In genomic region chr5:178249191-178249989, GRCh38 we compare ENCODE assay signal across 9 cellular contexts. TPM values are rescaled to one million over a fixed set of nuclear protein-coding genes. Genes with fewer than 3 reads are reported as not detected.
DNase-seq lines count a peak whose midpoint lies in the region; ATAC-seq and TF ChIP-seq lines count a peak whose summit lies in the region.
"Had no signal": no experiment of that assay in that cellular context is flagged by ENCODE, and none has a peak within 500 bp of the region (broad histone marks: within the 10 kb centered on the region; RNA-seq: fewer than 3 reads in every experiment).

No MANE protein-coding gene starts in this region.

- DNase-seq in AG09319 (ENCODE audit: extremely low read depth, low read depth): peak; percentile 19
- DNase-seq in HCT116 (ENCODE audit: low read depth, low spot score): no peak
- DNase-seq in activated T-cell treated with anti-CD3 and anti-CD28 coated beads, Interleukin-2, amount 50 U/mL, for 72 hours: peak; percentile 47 to 61
- DNase-seq in right cardiac atrium: no peak
- DNase-seq in putamen (ENCODE audit: low spot score): no peak
- no peak for DNase-seq in NCI-H82 treated with DMSO at 0.1 percent for 48 hours (lab: John Stamatoyannopoulos, UW; ENCODE audit: unreplicated experiment)

- no peak for TF ChIP-seq RAD21 in HCT116 (IDR thresholded peaks at IDR 0.05; ENCODE audit: low read depth)

- peak; percentile 13; the same call in 1 of the 2 replicates for ATAC-seq in HCT116
- peak; percentile 76 to 84 for ATAC-seq in activated T-cell treated with anti-CD3 and anti-CD28 coated beads, Interleukin-2, amount 50 U/mL, for 72 hours (replicated peaks in 1 of 2)
- ATAC-seq in right cardiac atrium: peak; percentile 28 to 61
- ATAC-seq in GM18870 (IDR thresholded peaks at IDR 0.05; ENCODE audit: unreplicated experiment): no peak
- ATAC-seq in GM21381 (IDR thresholded peaks at IDR 0.05; ENCODE audit: unreplicated experiment): no peak

- TF ChIP-seq POLR2A in HCT116 (IDR thresholded peaks at IDR 0.05; ENCODE audit: borderline replicate concordance, extremely low read depth, insufficient read depth, insufficient read length): no peak

- H3K27me3 ChIP-seq in HCT116 (ENCODE audit: insufficient read depth, low read length): no peaks in the 10 kb centered on the region
- no peaks in the 10 kb centered on the region for H3K27me3 ChIP-seq in right cardiac atrium (ENCODE audit: control insufficient read depth, insufficient read depth)
- H3K27me3 ChIP-seq: hepatocyte had no signal

- H3K9me2 ChIP-seq in HCT116 (ENCODE audit: insufficient read depth): no peaks in the 10 kb centered on the region

- H3K27ac ChIP-seq in HCT116 (ENCODE audit: low read depth, low read length): no peak overlapping the region
- H3K27ac ChIP-seq in right cardiac atrium (ENCODE audit: low read length): no peak overlapping the region
- H3K27ac ChIP-seq: hepatocyte had no signal

- H3K4me1 Mint-ChIP-seq in activated T-cell treated with anti-CD3 and anti-CD28 coated beads, Interleukin-2, amount 50 U/mL, for 72 hours (ENCODE audit: low read depth): peaks cover 18% of the 10 kb centered on the region

- H3K79me2 ChIP-seq in HCT116 (ENCODE audit: insufficient read depth, low read length): no peaks in the 10 kb centered on the region
- H3K79me2 ChIP-seq: hepatocyte had no signal

- peak overlapping the region; percentile 36 for H3K27ac Mint-ChIP-seq in activated T-cell treated with anti-CD3 and anti-CD28 coated beads, Interleukin-2, amount 50 U/mL, for 72 hours

- no peaks in the 10 kb centered on the region for H3K4me1 ChIP-seq in HCT116 (ENCODE audit: control insufficient read depth in 1 of 2, insufficient read depth in 2 of 2, low read length in 2 of 2)
- H3K4me1 ChIP-seq in right cardiac atrium (ENCODE audit: control insufficient read depth, insufficient read depth, low read length): no peaks in the 10 kb centered on the region

- H3K36me3 Mint-ChIP-seq in activated T-cell treated with anti-CD3 and anti-CD28 coated beads, Interleukin-2, amount 50 U/mL, for 72 hours (ENCODE audit: insufficient read depth in 2 of 2): no peaks in the 10 kb centered on the region

- no TSS peak for BruUV-seq in HCT116 (replicated peaks; lab: Mats Ljungman, UMichigan)

- no peaks in the 10 kb centered on the region for H4K20me1 ChIP-seq in HCT116 (ENCODE audit: insufficient read depth)

- peak overlapping the region; percentile 16 to 51 for H3K4me3 Mint-ChIP-seq in activated T-cell treated with anti-CD3 and anti-CD28 coated beads, Interleukin-2, amount 50 U/mL, for 72 hours

- H2AFZ ChIP-seq in HCT116 (ENCODE audit: low read depth, low read length, poor library complexity, severe bottlenecking): no peak overlapping the region
- H2AFZ ChIP-seq: hepatocyte had no signal

- POLR2A ChIA-PET in HCT116 (lab: Charles Lee): no interaction called here

- no peaks in the 10 kb centered on the region for H3K9me3 Mint-ChIP-seq in activated T-cell treated with anti-CD3 and anti-CD28 coated beads, Interleukin-2, amount 50 U/mL, for 72 hours

- TF ChIP-seq CTCF in AG09319 (IDR thresholded peaks at IDR 0.05; ENCODE audit: low read depth, low read length) (no peak), HCT116 (IDR thresholded peaks at IDR 0.05 in 2 of 3, conservative IDR thresholded peaks at IDR 0.05 in 1 of 3; ENCODE audit: borderline replicate concordance in 1 of 3, insufficient read depth in 1 of 3, low read depth in 2 of 3, low read length in 2 of 3) (no peak)

- no peaks in the 10 kb centered on the region for H3K9me3 ChIP-seq in HCT116 (ENCODE audit: control insufficient read depth in 1 of 2, insufficient read depth in 1 of 2, low read depth in 1 of 2, low read length in 2 of 2)
- no peaks in the 10 kb centered on the region for H3K9me3 ChIP-seq in right cardiac atrium (ENCODE audit: control insufficient read depth, low read length)

- no peak overlapping the region for H3K9ac ChIP-seq in HCT116 (ENCODE audit: low read length)

- intact Hi-C loops in HCT116 (cut with micrococcal nuclease): no loop called here
- intact Hi-C loops in right cardiac atrium (cut with DNase I): no loop called here

- no peak overlapping the region for H3K4me2 ChIP-seq in HCT116 (ENCODE audit: low read length)
- H3K4me2 ChIP-seq: hepatocyte had no signal

- no peaks in the 10 kb centered on the region for H3K36me3 ChIP-seq in HCT116 (ENCODE audit: control insufficient read depth in 1 of 2, insufficient read depth in 2 of 2, low read length in 2 of 2)

- RAD21 ChIA-PET in HCT116 (lab: Charles Lee; ENCODE audit: low non-redundant PET in 1 of 2, low total read pairs in 2 of 2, uncharacterized antibody in 2 of 2, unreplicated experiment in 2 of 2): no interaction called here

- CTCF ChIA-PET in HCT116 (lab: Charles Lee): no interaction called here

- WGBS in right cardiac atrium: 69% methylated on average over 13 of the region's 13 CpGs

- H3K27me3 Mint-ChIP-seq in activated T-cell treated with anti-CD3 and anti-CD28 coated beads, Interleukin-2, amount 50 U/mL, for 72 hours (ENCODE audit: low read depth): no peaks in the 10 kb centered on the region

- no peak overlapping the region for H3K4me3 ChIP-seq in HCT116 (replicated peaks in 1 of 2; ENCODE audit: low read depth in 1 of 2, low read length in 2 of 2)
- H3K4me3 ChIP-seq in right cardiac atrium (ENCODE audit: low read length): no peak overlapping the region
- H3K4me3 ChIP-seq: hepatocyte had no signal

TF ChIP-seq in HCT116, 20 proteins besides CTCF, POLR2A, EP300 and RAD21:
- TF ChIP-seq JUND (IDR thresholded peaks at IDR 0.05): no peak
- no peak for TF ChIP-seq SRF (IDR thresholded peaks at IDR 0.05; ENCODE audit: low read depth)
- no peak for TF ChIP-seq CBX3 (IDR thresholded peaks at IDR 0.05; ENCODE audit: low read depth)
- no peak for TF ChIP-seq EZH2phosphoT487 (IDR thresholded peaks at IDR 0.05; ENCODE audit: borderline replicate concordance)
- TF ChIP-seq CEBPB (IDR thresholded peaks at IDR 0.05; ENCODE audit: low read depth): no peak
- TF ChIP-seq EGR1 (IDR thresholded peaks at IDR 0.05; ENCODE audit: low read depth): no peak
- TF ChIP-seq REST (IDR thresholded peaks at IDR 0.05; ENCODE audit: low read depth): no peak
- no peak for TF ChIP-seq TCF7L2 (IDR thresholded peaks at IDR 0.05; ENCODE audit: borderline replicate concordance, extremely low read depth, insufficient read depth, insufficient read length)
- TF ChIP-seq POLR2AphosphoS5 (IDR thresholded peaks at IDR 0.05; ENCODE audit: low read depth, low read length): no peak
- TF ChIP-seq ZFX (IDR thresholded peaks at IDR 0.05): no peak
- TF ChIP-seq ZBTB33 (IDR thresholded peaks at IDR 0.05; ENCODE audit: extremely low read depth, insufficient replicate concordance, low read length): no peak
- no peak for TF ChIP-seq FOSL1 (IDR thresholded peaks at IDR 0.05; ENCODE audit: low read depth)
- TF ChIP-seq SP1 (IDR thresholded peaks at IDR 0.05; ENCODE audit: low read depth): no peak
- no peak for TF ChIP-seq ZNF274 (IDR thresholded peaks at IDR 0.05; ENCODE audit: low read depth, low read length)
- TF ChIP-seq ELF1 (IDR thresholded peaks at IDR 0.05; ENCODE audit: borderline replicate concordance, low read depth): no peak

RNA-seq across cellular contexts. Expression of gene PHYKPL, which starts 16.8 kb away (rescaled TPM):
- total RNA-seq in HCT116 (2021; ENCODE audit: unreplicated experiment): 57.8 TPM
- polyA plus RNA-seq in HCT116 (2012): 40.9 and 42.3 TPM in 2 replicates
- total RNA-seq in activated T-cell treated with anti-CD3 and anti-CD28 coated beads, Interleukin-2, amount 50 U/mL, for 72 hours: 10 to 100 TPM; 81.7 to 89.7 TPM
- 10 to 100 TPM; 41.0 to 53.6 (median 48.5) TPM for total RNA-seq in right cardiac atrium
- polyA plus RNA-seq in right cardiac atrium: 35.3 TPM

RNA-seq across cellular contexts. Expression of gene HNRNPAB, which starts 45.1 kb away (rescaled TPM):
- total RNA-seq in HCT116 (2021; ENCODE audit: unreplicated experiment) (273 TPM), right cardiac atrium (100 to 1,000 TPM in 1 of 4 donors, 10 to 100 TPM in 3; 75.3 to 125 (median 86.9) TPM)
- 95.5 and 118 TPM in 2 replicates for polyA plus RNA-seq in HCT116 (2012)
- 100 to 1,000 TPM; 196 to 232 TPM for total RNA-seq in activated T-cell treated with anti-CD3 and anti-CD28 coated beads, Interleukin-2, amount 50 U/mL, for 72 hours
- polyA plus RNA-seq in right cardiac atrium: 88.2 TPM

Comparison
In these comparisons a context has a peak if more than half of its experiments do, and no peak if none do; other contexts are left out.
1. DNase-seq: peak in AG09319 (single experiment) and activated T-cell treated with anti-CD3 and anti-CD28 coated beads, Interleukin-2, amount 50 U/mL, for 72 hours (2 of 2); none in HCT116 (single experiment), right cardiac atrium (0 of 3), putamen (single experiment) and NCI-H82 treated with DMSO at 0.1 percent for 48 hours (single experiment).
2. ATAC-seq: peak in HCT116 (single experiment), activated T-cell treated with anti-CD3 and anti-CD28 coated beads, Interleukin-2, amount 50 U/mL, for 72 hours (2 of 2) and right cardiac atrium (2 of 2); none in GM18870 (single experiment) and GM21381 (single experiment).